Comparison of ENCODE assay signal across 22 cellular contexts in genomic region chr2:107556038-107556627, GRCh38.
"Had no signal": no experiment of that assay in that cellular context is flagged by ENCODE, and none has a peak within 500 bp of the region (broad histone marks: within the 10 kb centered on the region; RNA-seq: fewer than 3 reads in every experiment).

No MANE protein-coding gene starts in this region.

- H3K4me3 ChIP-seq: lower lobe of right lung, ovary, psoas muscle, sigmoid colon, spleen, thoracic aorta, tibial nerve, upper lobe of left lung had no signal

- FAIRE-seq: colon, endothelial cell of umbilical vein, frontal cortex, keratinocyte, urothelium cell line had no signal

- H3K27me3 Mint-ChIP-seq: stimulated activated naive B cell treated with anti-CD40 and anti-IgM and Interleukin-4, amounts not matched to agents 10 μg/mL and 1 μg/mL and 100 μg/mL, for 72 hours; stimulated activated naive CD8-positive, alpha-beta T cell treated with anti-CD3 and anti-CD28 coated beads, Interleukin-15, Interleukin-2, amounts not matched to agents 100 ng/mL and 50 ng/mL, for 24 hours had no signal

- H3K36me3 Mint-ChIP-seq: natural killer cell had no signal

- H3K9me3 ChIP-seq: ovary had no signal

- H3K27me3 ChIP-seq: ovary, sigmoid colon, spleen, tibial nerve, upper lobe of left lung had no signal

- H3K36me3 ChIP-seq: lower lobe of right lung, ovary, sigmoid colon, spleen, thoracic aorta, tibial nerve, upper lobe of left lung had no signal

- ATAC-seq: left ventricle myocardium superior; lower lobe of right lung; natural killer cell; psoas muscle; right cardiac atrium; stimulated activated naive B cell treated with anti-CD40 and anti-IgM and Interleukin-4, amounts not matched to agents 10 μg/mL and 1 μg/mL and 100 μg/mL, for 72 hours had no signal

- H3K4me1 Mint-ChIP-seq: natural killer cell; stimulated activated naive B cell treated with anti-CD40 and anti-IgM and Interleukin-4, amounts not matched to agents 10 μg/mL and 1 μg/mL and 100 μg/mL, for 72 hours had no signal

- H3K27ac Mint-ChIP-seq: natural killer cell; stimulated activated naive B cell treated with anti-CD40 and anti-IgM and Interleukin-4, amounts not matched to agents 10 μg/mL and 1 μg/mL and 100 μg/mL, for 72 hours; stimulated activated naive CD8-positive, alpha-beta T cell treated with anti-CD3 and anti-CD28 coated beads, Interleukin-15, Interleukin-2, amounts not matched to agents 100 ng/mL and 50 ng/mL, for 24 hours had no signal

- H3K4me1 ChIP-seq: lower lobe of right lung, psoas muscle, sigmoid colon, spleen, tibial nerve, upper lobe of left lung had no signal

- H3K27ac ChIP-seq: lower lobe of right lung, ovary, psoas muscle, sigmoid colon, spleen, thoracic aorta, tibial nerve, upper lobe of left lung had no signal

- DNase-seq: effector CD8-positive, alpha-beta T cell; hypothalamus; left ventricle myocardium superior; lower lobe of right lung; natural killer cell; occipital lobe; ovary; posterior cingulate gyrus; psoas muscle; right cardiac atrium; sigmoid colon; spleen; stimulated activated naive B cell treated with anti-CD40 and anti-IgM and Interleukin-4, amounts not matched to agents 10 μg/mL and 1 μg/mL and 100 μg/mL, for 72 hours; upper lobe of left lung had no signal

- H3K4me3 Mint-ChIP-seq: natural killer cell; stimulated activated naive B cell treated with anti-CD40 and anti-IgM and Interleukin-4, amounts not matched to agents 10 μg/mL and 1 μg/mL and 100 μg/mL, for 72 hours; stimulated activated naive CD8-positive, alpha-beta T cell treated with anti-CD3 and anti-CD28 coated beads, Interleukin-15, Interleukin-2, amounts not matched to agents 100 ng/mL and 50 ng/mL, for 24 hours had no signal
